13 cellular contexts compared by ENCODE assay signal in genomic region chr21:29174607-29175013, GRCh38. TPM values are rescaled to one million over a fixed set of nuclear protein-coding genes. Genes with fewer than 3 reads are reported as not detected.
DNase-seq lines count a peak whose midpoint lies in the region; ATAC-seq and TF ChIP-seq lines count a peak whose summit lies in the region.
"Had no signal": no experiment of that assay in that cellular context is flagged by ENCODE, and none has a peak within 500 bp of the region (broad histone marks: within the 10 kb centered on the region; RNA-seq: fewer than 3 reads in every experiment).

No MANE protein-coding gene starts in this region.

- CTCF ChIA-PET in activated CD4-positive, alpha-beta T cell treated with anti-CD3 and anti-CD28 coated beads for 36 hours (lab: Charles Lee): interaction anchor here (1.0 to 1.9 kb wide), 6 partner anchors 10 to 195 kb away, joined by 3 to 7 read pairs (median 4); no protein-coding TSS in a partner anchor

- H3K4me3 Mint-ChIP-seq in stimulated activated effector memory CD8-positive, alpha-beta T cell treated with anti-CD3 and anti-CD28 coated beads, Interleukin-12 subunit alpha, Interleukin-12 subunit beta, amount 100 ng/mL, for 72 hours: no peak overlapping the region
- H3K4me3 Mint-ChIP-seq in activated CD4-positive, alpha-beta T cell treated with anti-CD3 and anti-CD28 coated beads for 36 hours: no peak overlapping the region
- H3K4me3 Mint-ChIP-seq: activated CD8-positive, alpha-beta T cell treated with anti-CD3 and anti-CD28 coated beads, Interleukin-2, amount 10 ng/mL, durations not matched to agents 7 days and 5 days; activated T-helper 17 cell treated with anti-CD3 and anti-CD28 coated beads, Interleukin-2, amount 50 U/mL, for 72 hours had no signal

- H3K4me3 ChIP-seq in RWPE2 (ENCODE audit: severe bottlenecking): no peak overlapping the region
- peak overlapping the region; percentile 22 for H3K4me3 ChIP-seq in fibroblast of mammary gland (ENCODE audit: control insufficient read depth, low read depth, low read length)
- no peak overlapping the region for H3K4me3 ChIP-seq in prostate gland

- TF ChIP-seq POLR2A in prostate gland (IDR thresholded peaks at IDR 0.05): no peak

- H3K27ac Mint-ChIP-seq in stimulated activated effector memory CD8-positive, alpha-beta T cell treated with anti-CD3 and anti-CD28 coated beads, Interleukin-12 subunit alpha, Interleukin-12 subunit beta, amount 100 ng/mL, for 72 hours: no peak overlapping the region
- H3K27ac Mint-ChIP-seq in activated CD4-positive, alpha-beta T cell treated with anti-CD3 and anti-CD28 coated beads for 36 hours: no peak overlapping the region
- H3K27ac Mint-ChIP-seq: activated CD8-positive, alpha-beta T cell treated with anti-CD3 and anti-CD28 coated beads, Interleukin-2, amount 10 ng/mL, durations not matched to agents 7 days and 5 days; activated T-helper 17 cell treated with anti-CD3 and anti-CD28 coated beads, Interleukin-2, amount 50 U/mL, for 72 hours had no signal

- H3K27me3 ChIP-seq in RWPE2 (ENCODE audit: insufficient read depth, poor library complexity, severe bottlenecking): no peaks in the 10 kb centered on the region
- no peaks in the 10 kb centered on the region for H3K27me3 ChIP-seq in prostate gland (replicated peaks; ENCODE audit: insufficient read depth)

- H3K4me1 Mint-ChIP-seq in stimulated activated effector memory CD8-positive, alpha-beta T cell treated with anti-CD3 and anti-CD28 coated beads, Interleukin-12 subunit alpha, Interleukin-12 subunit beta, amount 100 ng/mL, for 72 hours: no peaks in the 10 kb centered on the region
- peaks cover 4% of the 10 kb centered on the region for H3K4me1 Mint-ChIP-seq in activated CD4-positive, alpha-beta T cell treated with anti-CD3 and anti-CD28 coated beads for 36 hours

- no peak for DNase-seq in RWPE2 (ENCODE audit: low spot score)
- DNase-seq in fibroblast of mammary gland (ENCODE audit: low read depth): peak; percentile 81
- no peak for DNase-seq in prostate gland (ENCODE audit: low spot score)
- no peak for DNase-seq in stimulated activated effector memory CD8-positive, alpha-beta T cell treated with anti-CD3 and anti-CD28 coated beads, Interleukin-12 subunit alpha, Interleukin-12 subunit beta, amount 100 ng/mL, for 72 hours (ENCODE audit: low spot score in 2 of 2)
- DNase-seq in NCI-H146 treated with DMSO at 0.1 percent for 48 hours (lab: John Stamatoyannopoulos, UW; ENCODE audit: unreplicated experiment): no peak
- DNase-seq in NCI-H1048 (lab: John Stamatoyannopoulos, UW): no peak
- DNase-seq in activated CD4-positive, alpha-beta T cell treated with anti-CD3 and anti-CD28 coated beads for 36 hours: no peak
- DNase-seq: activated CD8-positive, alpha-beta T cell treated with anti-CD3 and anti-CD28 coated beads, Interleukin-2, amount 10 ng/mL, durations not matched to agents 7 days and 5 days; NCI-H1930; NCI-H510A treated with DMSO at 0.1 percent for 48 hours; posterior cingulate gyrus had no signal

- H3K36me3 ChIP-seq in RWPE2 (ENCODE audit: low read depth) (no peaks in the 10 kb centered on the region), prostate gland (no peaks in the 10 kb centered on the region)

- H3K9me3 ChIP-seq in RWPE2 (ENCODE audit: severe bottlenecking) (no peaks in the 10 kb centered on the region), prostate gland (no peaks in the 10 kb centered on the region)

- peaks cover 21% of the 10 kb centered on the region for H3K4me1 ChIP-seq in RWPE2 (ENCODE audit: insufficient read depth, poor library complexity, severe bottlenecking)
- H3K4me1 ChIP-seq in prostate gland (replicated peaks): peaks cover 4% of the 10 kb centered on the region

- TF ChIP-seq CTCF in C4-2B (conservative IDR thresholded peaks at IDR 0.05) (no peak), RWPE2 (IDR thresholded peaks at IDR 0.05; ENCODE audit: poor library complexity, severe bottlenecking) (no peak), fibroblast of mammary gland (conservative IDR thresholded peaks at IDR 0.05; ENCODE audit: control insufficient read depth, insufficient read depth, low read depth, low read length) (no peak), prostate gland (IDR thresholded peaks at IDR 0.05) (no peak)

- intact Hi-C loops in prostate gland (cut with DNase I): no loop called here
- intact Hi-C loops in activated CD4-positive, alpha-beta T cell treated with anti-CD3 and anti-CD28 coated beads for 36 hours (cut with DNase I, micrococcal nuclease): no loop called here

- H3K36me3 Mint-ChIP-seq in stimulated activated effector memory CD8-positive, alpha-beta T cell treated with anti-CD3 and anti-CD28 coated beads, Interleukin-12 subunit alpha, Interleukin-12 subunit beta, amount 100 ng/mL, for 72 hours: no peaks in the 10 kb centered on the region
- peaks cover 2% of the 10 kb centered on the region for H3K36me3 Mint-ChIP-seq in activated CD4-positive, alpha-beta T cell treated with anti-CD3 and anti-CD28 coated beads for 36 hours (ENCODE audit: low read depth)

- H3K27ac ChIP-seq in C4-2B: peak overlapping the region; percentile 65; the same call in 1 of the 2 replicates
- peak overlapping the region; percentile 16 for H3K27ac ChIP-seq in RWPE2 (ENCODE audit: poor library complexity, severe bottlenecking)
- peak overlapping the region; percentile 56 to 80 for H3K27ac ChIP-seq in prostate gland

- ATAC-seq in RWPE2 (ENCODE audit: low read depth): 0 out of 3 replicates have a peak, but pooled peaks have one; percentile 21
- ATAC-seq in stimulated activated effector memory CD8-positive, alpha-beta T cell treated with anti-CD3 and anti-CD28 coated beads, Interleukin-12 subunit alpha, Interleukin-12 subunit beta, amount 100 ng/mL, for 72 hours: no peak
- ATAC-seq in activated CD4-positive, alpha-beta T cell treated with anti-CD3 and anti-CD28 coated beads for 36 hours: no peak
- ATAC-seq: activated CD8-positive, alpha-beta T cell treated with anti-CD3 and anti-CD28 coated beads, Interleukin-2, amount 10 ng/mL, durations not matched to agents 7 days and 5 days; activated T-helper 17 cell treated with anti-CD3 and anti-CD28 coated beads, Interleukin-2, amount 50 U/mL, for 72 hours had no signal

- H3K9me3 Mint-ChIP-seq in stimulated activated effector memory CD8-positive, alpha-beta T cell treated with anti-CD3 and anti-CD28 coated beads, Interleukin-12 subunit alpha, Interleukin-12 subunit beta, amount 100 ng/mL, for 72 hours: no peaks in the 10 kb centered on the region
- H3K9me3 Mint-ChIP-seq in activated CD4-positive, alpha-beta T cell treated with anti-CD3 and anti-CD28 coated beads for 36 hours (ENCODE audit: low read depth): no peaks in the 10 kb centered on the region
- H3K9me3 Mint-ChIP-seq: activated T-helper 17 cell treated with anti-CD3 and anti-CD28 coated beads, Interleukin-2, amount 50 U/mL, for 72 hours had no signal

- POLR2A ChIA-PET in activated CD4-positive, alpha-beta T cell treated with anti-CD3 and anti-CD28 coated beads for 36 hours (lab: Charles Lee): no interaction called here

- H3K27me3 Mint-ChIP-seq in activated CD4-positive, alpha-beta T cell treated with anti-CD3 and anti-CD28 coated beads for 36 hours: no peaks in the 10 kb centered on the region
- H3K27me3 Mint-ChIP-seq: activated T-helper 17 cell treated with anti-CD3 and anti-CD28 coated beads, Interleukin-2, amount 50 U/mL, for 72 hours had no signal

- WGBS in prostate gland: 49% methylated on average over 9 of the region's 9 CpGs

RNA-seq across cellular contexts. Expression of gene MAP3K7CL, which starts 44.2 kb away (rescaled TPM):
- 10 to 100 TPM in 1 of 2 donors, 1 to 10 TPM in 1; 8.7 to 13.2 TPM for total RNA-seq in prostate gland
- 1 to 10 TPM; 4.9 to 5.6 TPM for total RNA-seq in activated CD4-positive, alpha-beta T cell treated with anti-CD3 and anti-CD28 coated beads for 36 hours

Comparison
In these comparisons a context has a peak if more than half of its experiments do, and no peak if none do; other contexts are left out.
1. H3K27ac ChIP-seq: peak in every context shown above with its lines; median percentile 68 in prostate gland; 65 in C4-2B; 16 in RWPE2.